Comparison of ENCODE assay signal across 21 cellular contexts in the genomic region with DNA sequence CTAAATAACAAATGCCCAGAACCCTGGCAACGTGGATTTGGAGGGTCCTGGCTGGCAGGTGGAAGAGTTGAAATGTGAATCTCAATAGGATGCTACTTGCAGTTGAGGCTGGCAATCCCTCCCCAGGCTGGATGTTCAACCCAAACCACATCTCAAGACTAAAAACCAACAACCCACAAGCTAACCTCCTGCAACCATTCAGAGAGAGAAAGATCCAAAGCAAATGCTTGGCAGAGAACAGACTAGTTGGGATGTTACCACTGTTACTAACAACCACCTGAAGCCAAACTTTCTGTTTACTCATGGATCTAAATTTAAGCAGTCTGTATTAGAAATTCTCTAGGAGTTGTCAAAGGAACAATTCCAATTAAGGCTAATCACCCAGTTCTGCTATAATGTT. TPM values are rescaled to one million over a fixed set of nuclear protein-coding genes. Genes with fewer than 3 reads are reported as not detected.
DNase-seq lines count a peak whose midpoint lies in the region; ATAC-seq and TF ChIP-seq lines count a peak whose summit lies in the region.
"Had no signal": no experiment of that assay in that cellular context is flagged by ENCODE, and none has a peak within 500 bp of the region (broad histone marks: within the 10 kb centered on the region; RNA-seq: fewer than 3 reads in every experiment).

No MANE protein-coding gene starts in this region.

- H3K36me3 Mint-ChIP-seq in activated CD8-positive, alpha-beta memory T cell treated with anti-CD3 and anti-CD28 coated beads, Interleukin-2, amount 10 ng/mL, durations not matched to agents 7 days and 5 days = peaks cover 52% of the 10 kb centered on the region
- H3K36me3 Mint-ChIP-seq in T-helper 17 cell (ENCODE audit: low read depth) = peaks cover 8% of the 10 kb centered on the region

- TF ChIP-seq CTCF in psoas muscle (IDR thresholded peaks at IDR 0.05) = no peak

- peak; percentile 73 for DNase-seq in activated CD8-positive, alpha-beta memory T cell treated with anti-CD3 and anti-CD28 coated beads, Interleukin-2, amount 10 ng/mL, durations not matched to agents 7 days and 5 days
- DNase-seq in activated CD8-positive, alpha-beta memory T cell treated with anti-CD3 and anti-CD28 coated beads, Interleukin-2, amount 50 U/mL, for 48 hours = no peak
- DNase-seq in T-helper 17 cell (no peak), psoas muscle (no peak), hippocampal formation (lab: John Stamatoyannopoulos, UW) (no peak), ureter (ENCODE audit: low spot score) (no peak)
- DNase-seq in central memory CD4-positive, alpha-beta T cell = peak; percentile 32
- DNase-seq: activated CD4-positive, CD25-positive, alpha-beta regulatory T cell; adrenal gland; cortex of kidney; GOT3; IMR-90; left ventricle myocardium inferior; MM.1S; NCI-H146; NCI-H2171; NCI-H524 treated with DMSO at 0.1 percent for 48 hours; stimulated activated CD4-positive, alpha-beta T cell treated with anti-CD3 and anti-CD28 coated beads, Interleukin-4, amount 100 ng/mL, for 1 hour; T-helper 9 cell had no signal

- no peak overlapping the region for H3K27ac ChIP-seq in psoas muscle
- H3K27ac ChIP-seq: adrenal gland, BLaER1, left ventricle myocardium inferior had no signal

- H3K27ac Mint-ChIP-seq in activated CD8-positive, alpha-beta memory T cell treated with anti-CD3 and anti-CD28 coated beads, Interleukin-2, amount 10 ng/mL, durations not matched to agents 7 days and 5 days = peak overlapping the region; percentile 82
- H3K27ac Mint-ChIP-seq in T-helper 17 cell = peak overlapping the region; percentile 74

- no peaks in the 10 kb centered on the region for H3K9me3 ChIP-seq in T-helper 17 cell (ENCODE audit: control insufficient read depth, low read length, poor library complexity, severe bottlenecking)
- no peaks in the 10 kb centered on the region for H3K9me3 ChIP-seq in psoas muscle
- H3K9me3 ChIP-seq: adrenal gland, BLaER1, left ventricle myocardium inferior had no signal

- peaks cover 67% of the 10 kb centered on the region for H3K4me1 Mint-ChIP-seq in activated CD8-positive, alpha-beta memory T cell treated with anti-CD3 and anti-CD28 coated beads, Interleukin-2, amount 10 ng/mL, durations not matched to agents 7 days and 5 days
- H3K4me1 Mint-ChIP-seq in T-helper 17 cell = peaks cover 42% of the 10 kb centered on the region

- no peaks in the 10 kb centered on the region for H3K4me1 ChIP-seq in psoas muscle
- H3K4me1 ChIP-seq: adrenal gland, left ventricle myocardium inferior had no signal

- intact Hi-C loops in psoas muscle (cut with DNase I) = no loop called here

- peak; percentile 67 for ATAC-seq in activated CD8-positive, alpha-beta memory T cell treated with anti-CD3 and anti-CD28 coated beads, Interleukin-2, amount 10 ng/mL, durations not matched to agents 7 days and 5 days
- ATAC-seq in T-helper 17 cell (peak; percentile 64), psoas muscle (peak in 3 of 4 donors; percentile 54 to 80 (median 69)), GM18909 (IDR thresholded peaks at IDR 0.05; ENCODE audit: poor library complexity, unreplicated experiment) (no peak)

- peaks cover 7 to 64% of the 10 kb centered on the region in 2 donors for H3K36me3 ChIP-seq in psoas muscle (ENCODE audit: insufficient read depth in 1 of 2, low read depth in 1 of 2)

- H3K4me3 Mint-ChIP-seq in activated CD8-positive, alpha-beta memory T cell treated with anti-CD3 and anti-CD28 coated beads, Interleukin-2, amount 10 ng/mL, durations not matched to agents 7 days and 5 days = peak overlapping the region; percentile 34
- peak overlapping the region; percentile 21 for H3K4me3 Mint-ChIP-seq in T-helper 17 cell

- H3K4me3 ChIP-seq in psoas muscle = no peak overlapping the region
- H3K4me3 ChIP-seq: adrenal gland, BLaER1, left ventricle myocardium inferior had no signal

- H3K9me3 Mint-ChIP-seq in activated CD8-positive, alpha-beta memory T cell treated with anti-CD3 and anti-CD28 coated beads, Interleukin-2, amount 10 ng/mL, durations not matched to agents 7 days and 5 days (ENCODE audit: low read depth) = no peaks in the 10 kb centered on the region

- CTCF ChIA-PET in activated CD8-positive, alpha-beta memory T cell treated with anti-CD3 and anti-CD28 coated beads, Interleukin-2, amount 10 ng/mL, durations not matched to agents 7 days and 5 days (lab: Charles Lee) = interaction anchor here (0.7 to 3.3 kb wide), 9 partner anchors 9 to 222 kb away, joined by 3 to 16 read pairs (median 5); partner anchors contain the start of genes SGSM2 and TSR1

- no peaks in the 10 kb centered on the region for H3K27me3 Mint-ChIP-seq in activated CD8-positive, alpha-beta memory T cell treated with anti-CD3 and anti-CD28 coated beads, Interleukin-2, amount 10 ng/mL, durations not matched to agents 7 days and 5 days
- no peaks in the 10 kb centered on the region for H3K27me3 Mint-ChIP-seq in T-helper 17 cell

- 51 to 64% (median 63%) methylated on average over 1 of the region's 1 CpG for WGBS in psoas muscle, 3 donors

- H3K27me3 ChIP-seq in psoas muscle (ENCODE audit: insufficient read depth in 3 of 3, low read length in 2 of 3) = no peaks in the 10 kb centered on the region
- H3K27me3 ChIP-seq: adrenal gland, BLaER1 had no signal

RNA-seq across cellular contexts. Expression of gene SMG6, which starts 27.9 kb away (rescaled TPM):
- 10 to 100 TPM; 46.7 to 60.9 TPM for total RNA-seq in activated CD8-positive, alpha-beta memory T cell treated with anti-CD3 and anti-CD28 coated beads, Interleukin-2, amount 10 ng/mL, durations not matched to agents 7 days and 5 days
- total RNA-seq in T-helper 17 cell (10 to 100 TPM; 48.3 to 51.6 TPM), psoas muscle (10 to 100 TPM; 16.3 to 24.1 (median 19.7) TPM), ureter (58.4 TPM)
- 10 to 100 TPM in 2 of 3 donors, 1 to 10 TPM in 1; 9.4 to 14.3 (median 11.6) TPM for polyA plus RNA-seq in psoas muscle

RNA-seq across cellular contexts. Expression of gene SRR, which starts 28.0 kb away (rescaled TPM):
- 10 to 100 TPM; 18.6 to 18.8 TPM for total RNA-seq in activated CD8-positive, alpha-beta memory T cell treated with anti-CD3 and anti-CD28 coated beads, Interleukin-2, amount 10 ng/mL, durations not matched to agents 7 days and 5 days
- total RNA-seq in T-helper 17 cell (1 to 10 TPM; 3.4 to 3.9 TPM), psoas muscle (1 to 10 TPM; 3.9 to 9.1 (median 5.4) TPM), ureter (6.3 TPM)
- polyA plus RNA-seq in psoas muscle = 1 to 10 TPM; 2.2 to 9.6 (median 3.0) TPM

Comparison
In these comparisons a context has a peak if more than half of its experiments do, and no peak if none do; other contexts are left out.
1. DNase-seq: peak in activated CD8-positive, alpha-beta memory T cell treated with anti-CD3 and anti-CD28 coated beads, Interleukin-2, amount 10 ng/mL, durations not matched to agents 7 days and 5 days (single experiment) and central memory CD4-positive, alpha-beta T cell (single experiment); none in activated CD8-positive, alpha-beta memory T cell treated with anti-CD3 and anti-CD28 coated beads, Interleukin-2, amount 50 U/mL, for 48 hours (single experiment), T-helper 17 cell (0 of 3), psoas muscle (0 of 2), hippocampal formation (0 of 2) and ureter (single experiment).